In genomic region chr12:98074286-98074685, GRCh38 we compare ENCODE assay signal across 33 cellular contexts.
"Had no signal": no experiment of that assay in that cellular context is flagged by ENCODE, and none has a peak within 500 bp of the region (broad histone marks: within the 10 kb centered on the region; RNA-seq: fewer than 3 reads in every experiment).

No MANE protein-coding gene starts in this region.

- H3K36me3 ChIP-seq: MG63 had no signal

- H3K9me3 ChIP-seq: MG63 had no signal

- H3K27ac ChIP-seq: KMS-11 had no signal

- DNase-seq: Karpas-422, Kasumi-1, MG63, MM.1S, MV-4-11, NCI-H1048, NCI-H1092, NCI-H1092 treated with DMSO at 0.1 percent for 48 hours, NCI-H1105, NCI-H1105 treated with DMSO at 0.1 percent for 48 hours, NCI-H1417 treated with DMSO at 0.1 percent for 48 hours, NCI-H1436, NCI-H1436 treated with DMSO at 0.1 percent for 48 hours, NCI-H1694, NCI-H1694 treated with DMSO at 0.1 percent for 48 hours, NCI-H187, NCI-H187 treated with DMSO at 0.1 percent for 48 hours, NCI-H1930, NCI-H2081, NCI-H2081 treated with DMSO at 0.1 percent for 48 hours, NCI-H2107, NCI-H2171, NCI-H2171 treated with DMSO at 0.1 percent for 48 hours, NCI-H2227 treated with DMSO at 0.1 percent for 48 hours, NCI-H226, NCI-H345, NCI-H446, NCI-H446 treated with DMSO at 0.1 percent for 48 hours, NCI-H510A, NCI-H510A treated with DMSO at 0.1 percent for 48 hours, NCI-H524, NCI-H524 treated with DMSO at 0.1 percent for 48 hours had no signal

- H3K27me3 ChIP-seq: MG63 had no signal

- H3K4me3 ChIP-seq: MG63 had no signal
